ENCODE assay signal across 8 cellular contexts in the genomic region with DNA sequence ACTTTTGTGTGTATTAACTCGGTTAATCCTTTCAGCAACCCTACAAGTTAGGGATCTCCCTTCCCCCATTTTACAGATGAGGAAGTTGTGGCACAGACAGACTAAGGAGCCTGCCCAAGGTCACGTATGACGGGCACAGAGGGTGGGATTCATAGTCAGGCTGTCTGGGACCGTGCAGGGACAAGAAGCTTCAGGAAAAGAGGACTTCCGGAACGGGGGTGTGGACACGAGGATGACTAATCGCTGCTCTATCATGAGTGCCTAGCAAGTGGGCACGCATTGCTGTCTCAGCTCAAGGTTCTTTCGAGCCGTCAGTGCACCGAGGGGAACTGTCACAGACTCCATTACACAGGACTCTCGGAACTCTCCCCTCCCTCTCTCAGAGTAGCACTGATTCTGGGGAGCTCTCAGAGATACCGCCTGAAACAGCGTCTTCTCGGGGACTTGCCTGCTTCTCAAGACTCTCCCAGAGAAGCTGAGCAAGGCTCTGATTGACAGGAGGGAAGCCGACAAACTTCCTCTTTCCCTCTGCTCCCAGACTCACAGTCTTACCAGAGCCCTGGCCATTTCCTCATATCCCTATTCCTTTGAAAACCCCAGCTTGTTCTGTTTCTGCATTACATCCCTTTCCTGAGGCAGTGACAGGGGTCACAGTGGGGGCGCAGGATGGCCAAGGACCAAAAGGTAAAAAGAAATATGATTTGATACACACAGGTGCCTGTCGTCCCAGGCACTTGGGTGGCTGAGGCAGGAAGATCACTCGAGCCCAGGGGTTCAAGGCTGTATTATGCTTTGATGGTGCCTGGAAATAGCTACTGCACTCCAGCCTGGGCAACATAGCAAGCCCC. TPM values are rescaled to one million over a fixed set of nuclear protein-coding genes. Genes with fewer than 3 reads are reported as not detected.
DNase-seq lines count a peak whose midpoint lies in the region; ATAC-seq and TF ChIP-seq lines count a peak whose summit lies in the region.

No MANE protein-coding gene starts in this region.

- ATAC-seq in GM18498 (IDR thresholded peaks at IDR 0.05; ENCODE audit: unreplicated experiment) (peak; percentile 50), sciatic nerve (peak; percentile 69), GM21786 (IDR thresholded peaks at IDR 0.05; ENCODE audit: unreplicated experiment) (no peak), GM21528 (IDR thresholded peaks at IDR 0.05; ENCODE audit: low FRiP score, unreplicated experiment) (no peak)

- no peak overlapping the region for H3K4me3 ChIP-seq in fibroblast of mammary gland (ENCODE audit: control insufficient read depth, low read depth, low read length)

- DNase-seq in SKM-1 (lab: John Stamatoyannopoulos, UW; ENCODE audit: unreplicated experiment), result peak; percentile 75
- DNase-seq in fibroblast of mammary gland (ENCODE audit: low read depth), result peak; percentile 29
- peak; percentile 67 for DNase-seq in sciatic nerve (ENCODE audit: low spot score)
- DNase-seq in NCI-H1436 treated with DMSO at 0.1 percent for 48 hours (lab: John Stamatoyannopoulos, UW), result no peak
- DNase-seq in D341Med (ENCODE audit: low spot score), result no peak

- intact Hi-C loops in sciatic nerve (cut with DNase I), result no loop called here

- TF ChIP-seq CTCF in fibroblast of mammary gland (conservative IDR thresholded peaks at IDR 0.05; ENCODE audit: control insufficient read depth, insufficient read depth, low read depth, low read length), result no peak

RNA-seq across cellular contexts. Expression of gene FHAD1, which starts 14.4 kb away (rescaled TPM):
- 3.1 TPM for total RNA-seq in sciatic nerve

Comparison
In these comparisons a context has a peak if more than half of its experiments do, and no peak if none do; other contexts are left out.
1. ATAC-seq: peak in GM18498 (single experiment) and sciatic nerve (single experiment); none in GM21786 (single experiment) and GM21528 (single experiment).
2. DNase-seq: peak in SKM-1 (single experiment), fibroblast of mammary gland (single experiment) and sciatic nerve (single experiment); none in NCI-H1436 treated with DMSO at 0.1 percent for 48 hours (single experiment) and D341Med (single experiment).